In genomic region chr22:46087816-46088277, GRCh38 we compare ENCODE assay signal across 8 cellular contexts.
DNase-seq lines count a peak whose midpoint lies in the region; ATAC-seq and TF ChIP-seq lines count a peak whose summit lies in the region.

No MANE protein-coding gene starts in this region.

- H2BK5ac ChIP-seq in neuronal stem cell (ENCODE audit: low read length) = no peak overlapping the region

- H2BK12ac ChIP-seq in neuronal stem cell (ENCODE audit: low read length) = no peak overlapping the region

- H3K4ac ChIP-seq in neuronal stem cell (ENCODE audit: low read length) = no peak overlapping the region

- no peak overlapping the region for H2BK120ac ChIP-seq in neuronal stem cell (ENCODE audit: low read depth, low read length)

- H3K4me1 ChIP-seq in esophagus muscularis mucosa (peaks cover 100% of the 10 kb centered on the region in 4 donors), neuronal stem cell (ENCODE audit: control insufficient read depth in 2 of 2, insufficient read depth in 1 of 2, low read depth in 1 of 2, low read length in 2 of 2) (peaks cover 0 to 5% of the 10 kb centered on the region in 2 donors)

- peaks cover 2% of the 10 kb centered on the region for H3K79me1 ChIP-seq in neuronal stem cell (ENCODE audit: low read depth, low read length)

- H4K91ac ChIP-seq in neuronal stem cell (ENCODE audit: low read depth, low read length, poor library complexity) = no peak overlapping the region

- H3K14ac ChIP-seq in neuronal stem cell (ENCODE audit: low read length) = no peak overlapping the region

- H3K27me3 ChIP-seq in esophagus muscularis mucosa = no peaks in the 10 kb centered on the region
- peaks cover 0 to 99% (median 14%) of the 10 kb centered on the region in 3 experiments for H3K27me3 ChIP-seq in neuronal stem cell (ENCODE audit: control insufficient read depth in 3 of 3, insufficient read depth in 3 of 3, low read depth in 1 of 3, low read length in 3 of 3)

- H2AK5ac ChIP-seq in neuronal stem cell (ENCODE audit: low read depth, low read length) = no peak overlapping the region

- H3K27ac ChIP-seq in esophagus muscularis mucosa (replicated peaks in 1 of 4) (peak overlapping the region; percentile 92 to 98 (median 96)), neuronal stem cell (replicated peaks; ENCODE audit: low read length) (no peak overlapping the region)

- H2AFZ ChIP-seq in neuronal stem cell (ENCODE audit: low read length) = peak overlapping the region; percentile 63

- intact Hi-C loops in esophagus muscularis mucosa (cut with DNase I) = no loop called here

- H3K4me3 ChIP-seq in esophagus muscularis mucosa (peak overlapping the region; percentile 27 to 47 (median 38)), neuronal stem cell (ENCODE audit: low read length in 2 of 2) (no peak overlapping the region)

- TF ChIP-seq POLR2A in esophagus muscularis mucosa (IDR thresholded peaks at IDR 0.05; ENCODE audit: low read depth) = no peak

- no peak overlapping the region for H3K23ac ChIP-seq in neuronal stem cell (ENCODE audit: low read depth, low read length, poor library complexity)

- peak overlapping the region; percentile 25 for H2BK15ac ChIP-seq in neuronal stem cell (ENCODE audit: low read length)

- no peak overlapping the region for H3K4me2 ChIP-seq in neuronal stem cell (ENCODE audit: insufficient read depth, low read length, poor library complexity, severe bottlenecking)

- 13% methylated on average over 3 of the region's 22 CpGs for WGBS in esophagus muscularis mucosa
- no CpG with 5 or more reads among the region's 22 CpGs for WGBS in neuronal stem cell (ENCODE audit: extremely low coverage in 2 of 2, insufficient read length in 2 of 2, insufficient replicate concordance in 1 of 2), 2 donors

- TF ChIP-seq CTCF in esophagus muscularis mucosa (IDR thresholded peaks at IDR 0.05) = no peak

- H4K8ac ChIP-seq in neuronal stem cell (ENCODE audit: low read depth, low read length) = peak overlapping the region; percentile 7

- H3K9me3 ChIP-seq in esophagus muscularis mucosa (no peaks in the 10 kb centered on the region), neuronal stem cell (replicated peaks in 1 of 2; ENCODE audit: control insufficient read depth in 2 of 2, insufficient read depth in 1 of 2, low read depth in 1 of 2, low read length in 2 of 2) (no peaks in the 10 kb centered on the region)

- H3K9ac ChIP-seq in neuronal stem cell (ENCODE audit: low read depth, low read length, poor library complexity) = no peak overlapping the region

- peaks cover 0 to 58% (median 35%) of the 10 kb centered on the region in 4 donors for H3K36me3 ChIP-seq in esophagus muscularis mucosa
- H3K36me3 ChIP-seq in neuronal stem cell (replicated peaks in 1 of 2; ENCODE audit: control insufficient read depth in 2 of 2, insufficient read depth in 2 of 2, low read length in 2 of 2) = no peaks in the 10 kb centered on the region

- peak overlapping the region; percentile 80 for H3K18ac ChIP-seq in neuronal stem cell (ENCODE audit: low read length)

- ATAC-seq in GM18867 (IDR thresholded peaks at IDR 0.05; ENCODE audit: unreplicated experiment) (no peak), GM21447 (IDR thresholded peaks at IDR 0.05; ENCODE audit: unreplicated experiment) (no peak), GM18517 (IDR thresholded peaks at IDR 0.05; ENCODE audit: unreplicated experiment) (no peak), GM18498 (IDR thresholded peaks at IDR 0.05; ENCODE audit: unreplicated experiment) (no peak)

- DNase-seq in COLO668 (lab: John Stamatoyannopoulos, UW; ENCODE audit: unreplicated experiment) = peak; percentile 83
- peak; percentile 98 for DNase-seq in esophagus muscularis mucosa (ENCODE audit: extremely low spot score)
- DNase-seq in neuronal stem cell (ENCODE audit: low spot score) = no peak

- TF ChIP-seq EP300 in esophagus muscularis mucosa (IDR thresholded peaks at IDR 0.05) = no peak

TF ChIP-seq in PFSK-1, 5 proteins besides CTCF, POLR2A, EP300 and RAD21:
- TF ChIP-seq SIN3A (IDR thresholded peaks at IDR 0.05; ENCODE audit: borderline replicate concordance, insufficient read depth, low read length) (no peak), REST (IDR thresholded peaks at IDR 0.05; ENCODE audit: insufficient read depth in 1 of 2, low read depth in 2 of 2, low read length in 2 of 2) (no peak), FOXP2 (optimal IDR thresholded peaks at IDR 0.05; ENCODE audit: borderline replicate concordance, extremely low read depth, extremely low read length, insufficient read depth) (peak; percentile 38), TAF1 (IDR thresholded peaks at IDR 0.05; ENCODE audit: borderline replicate concordance, insufficient read depth, low read length) (no peak), POLR2AphosphoS5 (IDR thresholded peaks at IDR 0.05; ENCODE audit: low read depth, low read length) (no peak)

Comparison
In these comparisons a context has a peak if more than half of its experiments do, and no peak if none do; other contexts are left out.
1. H3K4me3 ChIP-seq: peak in esophagus muscularis mucosa (4 of 4); none in neuronal stem cell (0 of 2).